1 cellular context compared by ENCODE assay signal in the genomic region with DNA sequence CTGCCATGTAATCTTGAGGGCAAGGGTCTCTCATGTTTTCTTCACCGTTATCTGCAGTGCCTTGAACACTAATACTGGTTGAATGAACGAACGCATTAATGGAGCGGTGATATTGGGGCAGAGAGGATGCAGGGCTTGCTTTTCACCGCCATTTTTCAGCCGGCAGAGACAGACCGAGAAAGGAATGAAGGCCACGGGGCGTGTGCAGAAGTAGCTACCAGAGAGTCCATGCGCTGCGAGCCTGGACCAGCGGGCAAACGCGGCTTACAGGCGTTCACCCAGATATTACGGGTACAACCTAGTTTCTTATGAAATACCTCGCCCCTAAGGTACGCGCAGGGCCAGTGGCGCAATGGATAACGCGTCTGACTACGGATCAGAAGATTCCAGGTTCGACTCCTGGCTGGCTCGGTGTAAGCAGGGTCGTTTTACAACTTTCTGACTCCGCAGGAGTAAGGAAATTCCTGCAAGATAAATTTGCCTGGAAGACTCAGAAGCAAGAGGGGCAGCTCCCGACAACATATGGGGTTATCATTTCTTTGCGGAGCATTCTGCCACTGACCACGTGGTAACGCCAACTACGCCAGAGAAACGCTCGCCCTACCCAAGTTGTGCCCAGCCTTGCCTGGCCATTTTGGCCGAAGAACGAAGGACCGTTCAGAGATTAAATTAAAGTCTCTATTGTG.
TF ChIP-seq lines count a peak whose summit lies in the region.

No MANE protein-coding gene starts in this region.

TF ChIP-seq in HepG2, 621 proteins besides CTCF, POLR2A, EP300 and RAD21 (continued from another document and continues in another):
- TF ChIP-seq, protein P1, sequence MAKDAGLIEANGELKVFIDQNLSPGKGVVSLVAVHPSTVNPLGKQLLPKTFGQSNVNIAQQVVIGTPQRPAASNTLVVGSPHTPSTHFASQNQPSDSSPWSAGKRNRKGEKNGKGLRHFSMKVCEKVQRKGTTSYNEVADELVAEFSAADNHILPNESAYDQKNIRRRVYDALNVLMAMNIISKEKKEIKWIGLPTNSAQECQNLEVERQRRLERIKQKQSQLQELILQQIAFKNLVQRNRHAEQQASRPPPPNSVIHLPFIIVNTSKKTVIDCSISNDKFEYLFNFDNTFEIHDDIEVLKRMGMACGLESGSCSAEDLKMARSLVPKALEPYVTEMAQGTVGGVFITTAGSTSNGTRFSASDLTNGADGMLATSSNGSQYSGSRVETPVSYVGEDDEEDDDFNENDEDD (CRISPR knock-in tag; IDR thresholded peaks at IDR 0.05; ENCODE audit: borderline replicate concordance), result peak; percentile 9; the same call in 1 of the 2 replicates
- TF ChIP-seq MED8 (CRISPR knock-in tag; IDR thresholded peaks at IDR 0.05; ENCODE audit: insufficient replicate concordance) (peak; percentile 42), ZNF605 (CRISPR knock-in tag; IDR thresholded peaks at IDR 0.05) (peak; percentile 65; the same call in 1 of the 2 replicates), TBP (CRISPR knock-in tag; IDR thresholded peaks at IDR 0.05) (no peak), ATF5 (CRISPR knock-in tag; IDR thresholded peaks at IDR 0.05; ENCODE audit: low read depth) (peak; percentile 96; the same call in 1 of the 2 replicates), BRD4 (CRISPR knock-in tag; IDR thresholded peaks at IDR 0.05) (no peak), FOXO1 (CRISPR knock-in tag; IDR thresholded peaks at IDR 0.05) (peak; percentile 77; the same call in 1 of the 2 replicates), TAF1 (CRISPR knock-in tag; IDR thresholded peaks at IDR 0.05) (peak; percentile 57), GZF1 (CRISPR knock-in tag; IDR thresholded peaks at IDR 0.05) (no peak), ZNF563 (CRISPR knock-in tag; IDR thresholded peaks at IDR 0.05) (peak; percentile 80), ZNF550 (CRISPR knock-in tag; IDR thresholded peaks at IDR 0.05; ENCODE audit: borderline replicate concordance) (no peak), ZHX2 (IDR thresholded peaks at IDR 0.05; ENCODE audit: low read depth) (peak; percentile 87), ZHX2 (CRISPR knock-in tag; IDR thresholded peaks at IDR 0.05; ENCODE audit: borderline replicate concordance) (0 out of 2 replicates have a peak, but pooled peaks have one; percentile 58), PCBP2 (optimal IDR thresholded peaks at IDR 0.05; ENCODE audit: low read depth, low read length, poor library complexity, severe bottlenecking) (no peak), ZNF552 (CRISPR knock-in tag; IDR thresholded peaks at IDR 0.05; ENCODE audit: borderline replicate concordance) (peak; percentile 39; the same call in 1 of the 2 replicates), BRCA1 (CRISPR knock-in tag; IDR thresholded peaks at IDR 0.05) (peak; percentile 36; the same call in 1 of the 2 replicates), MXI1 (IDR thresholded peaks at IDR 0.05; ENCODE audit: borderline replicate concordance, low read depth, low read length) (peak; percentile 86; the same call in 1 of the 3 replicates), ZNF143 (CRISPR knock-in tag; IDR thresholded peaks at IDR 0.05) (peak; percentile 36), ZBTB20 (CRISPR knock-in tag; IDR thresholded peaks at IDR 0.05; ENCODE audit: borderline replicate concordance, low read depth) (peak; percentile 95), GMEB2 (CRISPR knock-in tag; IDR thresholded peaks at IDR 0.05; ENCODE audit: low read depth) (no peak; the same call in 1 of the 2 replicates), ZNF230 (CRISPR knock-in tag; IDR thresholded peaks at IDR 0.05) (peak; percentile 77), ZNF614 (CRISPR knock-in tag; IDR thresholded peaks at IDR 0.05; ENCODE audit: borderline replicate concordance) (peak; percentile 98; the same call in 1 of the 2 replicates), KLF15 (CRISPR knock-in tag; IDR thresholded peaks at IDR 0.05; ENCODE audit: borderline replicate concordance) (no peak)
- TF ChIP-seq, protein P2, sequence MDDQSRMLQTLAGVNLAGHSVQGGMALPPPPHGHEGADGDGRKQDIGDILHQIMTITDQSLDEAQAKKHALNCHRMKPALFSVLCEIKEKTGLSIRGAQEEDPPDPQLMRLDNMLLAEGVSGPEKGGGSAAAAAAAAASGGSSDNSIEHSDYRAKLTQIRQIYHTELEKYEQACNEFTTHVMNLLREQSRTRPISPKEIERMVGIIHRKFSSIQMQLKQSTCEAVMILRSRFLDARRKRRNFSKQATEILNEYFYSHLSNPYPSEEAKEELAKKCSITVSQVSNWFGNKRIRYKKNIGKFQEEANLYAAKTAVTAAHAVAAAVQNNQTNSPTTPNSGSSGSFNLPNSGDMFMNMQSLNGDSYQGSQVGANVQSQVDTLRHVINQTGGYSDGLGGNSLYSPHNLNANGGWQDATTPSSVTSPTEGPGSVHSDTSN (CRISPR knock-in tag; IDR thresholded peaks at IDR 0.05; ENCODE audit: borderline replicate concordance), result no peak
- TF ChIP-seq, protein P3, sequence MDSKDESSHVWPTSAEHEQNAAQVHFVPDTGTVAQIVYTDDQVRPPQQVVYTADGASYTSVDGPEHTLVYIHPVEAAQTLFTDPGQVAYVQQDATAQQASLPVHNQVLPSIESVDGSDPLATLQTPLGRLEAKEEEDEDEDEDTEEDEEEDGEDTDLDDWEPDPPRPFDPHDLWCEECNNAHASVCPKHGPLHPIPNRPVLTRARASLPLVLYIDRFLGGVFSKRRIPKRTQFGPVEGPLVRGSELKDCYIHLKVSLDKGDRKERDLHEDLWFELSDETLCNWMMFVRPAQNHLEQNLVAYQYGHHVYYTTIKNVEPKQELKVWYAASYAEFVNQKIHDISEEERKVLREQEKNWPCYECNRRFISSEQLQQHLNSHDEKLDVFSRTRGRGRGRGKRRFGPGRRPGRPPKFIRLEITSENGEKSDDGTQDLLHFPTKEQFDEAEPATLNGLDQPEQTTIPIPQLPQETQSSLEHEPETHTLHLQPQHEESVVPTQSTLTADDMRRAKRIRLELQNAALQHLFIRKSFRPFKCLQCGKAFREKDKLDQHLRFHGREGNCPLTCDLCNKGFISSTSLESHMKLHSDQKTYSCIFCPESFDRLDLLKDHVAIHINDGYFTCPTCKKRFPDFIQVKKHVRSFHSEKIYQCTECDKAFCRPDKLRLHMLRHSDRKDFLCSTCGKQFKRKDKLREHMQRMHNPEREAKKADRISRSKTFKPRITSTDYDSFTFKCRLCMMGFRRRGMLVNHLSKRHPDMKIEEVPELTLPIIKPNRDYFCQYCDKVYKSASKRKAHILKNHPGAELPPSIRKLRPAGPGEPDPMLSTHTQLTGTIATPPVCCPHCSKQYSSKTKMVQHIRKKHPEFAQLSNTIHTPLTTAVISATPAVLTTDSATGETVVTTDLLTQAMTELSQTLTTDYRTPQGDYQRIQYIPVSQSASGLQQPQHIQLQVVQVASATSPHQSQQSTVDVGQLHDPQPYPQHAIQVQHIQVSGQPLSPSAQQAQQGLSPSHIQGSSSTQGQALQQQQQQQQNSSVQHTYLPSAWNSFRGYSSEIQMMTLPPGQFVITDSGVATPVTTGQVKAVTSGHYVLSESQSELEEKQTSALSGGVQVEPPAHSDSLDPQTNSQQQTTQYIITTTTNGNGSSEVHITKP (CRISPR knock-in tag; IDR thresholded peaks at IDR 0.05; ENCODE audit: low read depth), result peak; percentile 54; the same call in 1 of the 2 replicates
- TF ChIP-seq, protein P4, sequence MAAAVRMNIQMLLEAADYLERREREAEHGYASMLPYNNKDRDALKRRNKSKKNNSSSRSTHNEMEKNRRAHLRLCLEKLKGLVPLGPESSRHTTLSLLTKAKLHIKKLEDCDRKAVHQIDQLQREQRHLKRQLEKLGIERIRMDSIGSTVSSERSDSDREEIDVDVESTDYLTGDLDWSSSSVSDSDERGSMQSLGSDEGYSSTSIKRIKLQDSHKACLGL (CRISPR knock-in tag; IDR thresholded peaks at IDR 0.05), result peak; percentile 51; the same call in 1 of the 2 replicates
- TF ChIP-seq, protein P5, sequence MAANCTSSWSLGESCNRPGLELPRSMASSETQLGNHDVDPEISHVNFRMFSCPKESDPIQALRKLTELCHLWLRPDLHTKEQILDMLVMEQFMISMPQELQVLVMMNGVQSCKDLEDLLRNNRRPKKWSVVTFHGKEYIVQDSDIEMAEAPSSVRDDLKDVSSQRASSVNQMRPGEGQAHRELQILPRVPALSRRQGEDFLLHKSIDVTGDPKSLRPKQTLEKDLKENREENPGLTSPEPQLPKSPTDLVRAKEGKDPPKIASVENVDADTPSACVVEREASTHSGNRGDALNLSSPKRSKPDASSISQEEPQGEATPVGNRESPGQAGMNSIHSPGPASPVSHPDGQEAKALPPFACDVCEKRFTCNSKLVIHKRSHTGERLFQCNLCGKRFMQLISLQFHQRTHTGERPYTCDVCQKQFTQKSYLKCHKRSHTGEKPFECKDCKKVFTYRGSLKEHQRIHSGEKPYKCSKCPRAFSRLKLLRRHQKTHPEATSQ (CRISPR knock-in tag; IDR thresholded peaks at IDR 0.05; ENCODE audit: borderline replicate concordance), result peak; percentile 96
- TF ChIP-seq, protein P6, sequence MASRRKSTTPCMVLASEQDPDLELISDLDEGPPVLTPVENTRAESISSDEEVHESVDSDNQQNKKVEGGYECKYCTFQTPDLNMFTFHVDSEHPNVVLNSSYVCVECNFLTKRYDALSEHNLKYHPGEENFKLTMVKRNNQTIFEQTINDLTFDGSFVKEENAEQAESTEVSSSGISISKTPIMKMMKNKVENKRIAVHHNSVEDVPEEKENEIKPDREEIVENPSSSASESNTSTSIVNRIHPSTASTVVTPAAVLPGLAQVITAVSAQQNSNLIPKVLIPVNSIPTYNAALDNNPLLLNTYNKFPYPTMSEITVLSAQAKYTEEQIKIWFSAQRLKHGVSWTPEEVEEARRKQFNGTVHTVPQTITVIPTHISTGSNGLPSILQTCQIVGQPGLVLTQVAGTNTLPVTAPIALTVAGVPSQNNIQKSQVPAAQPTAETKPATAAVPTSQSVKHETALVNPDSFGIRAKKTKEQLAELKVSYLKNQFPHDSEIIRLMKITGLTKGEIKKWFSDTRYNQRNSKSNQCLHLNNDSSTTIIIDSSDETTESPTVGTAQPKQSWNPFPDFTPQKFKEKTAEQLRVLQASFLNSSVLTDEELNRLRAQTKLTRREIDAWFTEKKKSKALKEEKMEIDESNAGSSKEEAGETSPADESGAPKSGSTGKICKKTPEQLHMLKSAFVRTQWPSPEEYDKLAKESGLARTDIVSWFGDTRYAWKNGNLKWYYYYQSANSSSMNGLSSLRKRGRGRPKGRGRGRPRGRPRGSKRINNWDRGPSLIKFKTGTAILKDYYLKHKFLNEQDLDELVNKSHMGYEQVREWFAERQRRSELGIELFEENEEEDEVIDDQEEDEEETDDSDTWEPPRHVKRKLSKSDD (CRISPR knock-in tag; IDR thresholded peaks at IDR 0.05; ENCODE audit: low read depth), result peak; percentile 95
- TF ChIP-seq, protein P7, sequence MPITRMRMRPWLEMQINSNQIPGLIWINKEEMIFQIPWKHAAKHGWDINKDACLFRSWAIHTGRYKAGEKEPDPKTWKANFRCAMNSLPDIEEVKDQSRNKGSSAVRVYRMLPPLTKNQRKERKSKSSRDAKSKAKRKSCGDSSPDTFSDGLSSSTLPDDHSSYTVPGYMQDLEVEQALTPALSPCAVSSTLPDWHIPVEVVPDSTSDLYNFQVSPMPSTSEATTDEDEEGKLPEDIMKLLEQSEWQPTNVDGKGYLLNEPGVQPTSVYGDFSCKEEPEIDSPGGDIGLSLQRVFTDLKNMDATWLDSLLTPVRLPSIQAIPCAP (CRISPR knock-in tag; IDR thresholded peaks at IDR 0.05; ENCODE audit: low read depth), result peak; percentile 24; the same call in 1 of the 2 replicates
